In genomic region chr14:63614964-63615363, GRCh38 we compare ENCODE assay signal across 15 cellular contexts. TPM values are rescaled to one million over a fixed set of nuclear protein-coding genes. Genes with fewer than 3 reads are reported as not detected.
A peak's percentile ranks its signal among the peaks of the same experiment; 100 is the strongest.
DNase-seq lines count a peak whose midpoint lies in the region; ATAC-seq and TF ChIP-seq lines count a peak whose summit lies in the region.
"Had no signal": no experiment of that assay in that cellular context is flagged by ENCODE, and none has a peak within 500 bp of the region (broad histone marks: within the 10 kb centered on the region; RNA-seq: fewer than 3 reads in every experiment).

No MANE protein-coding gene starts in this region.

- H3K9me3 Mint-ChIP-seq in activated T-cell treated with anti-CD3 and anti-CD28 coated beads, Interleukin-2, amount 50 U/mL, for 72 hours = no peaks in the 10 kb centered on the region
- H3K9me3 Mint-ChIP-seq in activated T-cell treated with anti-CD3 and anti-CD28 coated beads, Interleukin-2, amount 50 U/mL, for 4 hours = no peaks in the 10 kb centered on the region
- H3K9me3 Mint-ChIP-seq: natural killer cell treated with Interleukin-12 subunit alpha and Interleukin-12 subunit beta and Interleukin-15 and Interleukin-18, amount 100 ng/mL, for 72 hours had no signal

- peaks cover 34% of the 10 kb centered on the region for H3K4me1 Mint-ChIP-seq in activated T-cell treated with anti-CD3 and anti-CD28 coated beads, Interleukin-2, amount 50 U/mL, for 72 hours (ENCODE audit: low read depth)
- peaks cover 36% of the 10 kb centered on the region for H3K4me1 Mint-ChIP-seq in activated T-cell treated with anti-CD3 and anti-CD28 coated beads, Interleukin-2, amount 50 U/mL, for 4 hours (ENCODE audit: low read depth)

- no peak overlapping the region for H3K4me3 Mint-ChIP-seq in activated T-cell treated with anti-CD3 and anti-CD28 coated beads, Interleukin-2, amount 50 U/mL, for 72 hours
- no peak overlapping the region for H3K4me3 Mint-ChIP-seq in activated T-cell treated with anti-CD3 and anti-CD28 coated beads, Interleukin-2, amount 50 U/mL, for 4 hours
- H3K4me3 Mint-ChIP-seq: natural killer cell treated with Interleukin-12 subunit alpha and Interleukin-12 subunit beta and Interleukin-15 and Interleukin-18, amount 100 ng/mL, for 72 hours had no signal

- no peaks in the 10 kb centered on the region for H3K27me3 ChIP-seq in adipocyte (replicated peaks; ENCODE audit: control insufficient read depth, insufficient read depth, low read length)
- H3K27me3 ChIP-seq: uterus had no signal

- intact Hi-C loops in posterior vena cava (cut with DNase I) = no loop called here

- no peak for TF ChIP-seq CTCF in fibroblast of villous mesenchyme (IDR thresholded peaks at IDR 0.05; ENCODE audit: insufficient read depth, low read depth, low read length)

- H3K4me3 ChIP-seq in adipocyte (ENCODE audit: low read length) (no peak overlapping the region), fibroblast of villous mesenchyme (ENCODE audit: low read depth, low read length) (no peak overlapping the region)
- H3K4me3 ChIP-seq: skin epidermis, uterus had no signal

- no peak for ATAC-seq in activated T-cell treated with anti-CD3 and anti-CD28 coated beads, Interleukin-2, amount 50 U/mL, for 72 hours (replicated peaks in 1 of 2)
- no peak for ATAC-seq in activated T-cell treated with anti-CD3 and anti-CD28 coated beads, Interleukin-2, amount 50 U/mL, for 4 hours
- ATAC-seq in HG03039 (IDR thresholded peaks at IDR 0.05; ENCODE audit: unreplicated experiment) = no peak
- no peak for ATAC-seq in GM21529 (IDR thresholded peaks at IDR 0.05; ENCODE audit: unreplicated experiment)
- ATAC-seq: esophagus mucosa; natural killer cell treated with Interleukin-12 subunit alpha and Interleukin-12 subunit beta and Interleukin-15 and Interleukin-18, amount 100 ng/mL, for 72 hours had no signal

- no peak overlapping the region for H3K9ac ChIP-seq in adipocyte (ENCODE audit: low read length)

- H3K4me1 ChIP-seq in adipocyte (ENCODE audit: control insufficient read depth, insufficient read depth, low read length) = peaks cover 5% of the 10 kb centered on the region
- H3K4me1 ChIP-seq: uterus had no signal

- H3K36me3 ChIP-seq in adipocyte (ENCODE audit: control insufficient read depth, insufficient read depth, low read length, severe bottlenecking) = no peaks in the 10 kb centered on the region
- H3K36me3 ChIP-seq: uterus had no signal

- no peak for DNase-seq in activated T-cell treated with anti-CD3 and anti-CD28 coated beads, Interleukin-2, amount 50 U/mL, for 72 hours
- no peak for DNase-seq in activated T-cell treated with anti-CD3 and anti-CD28 coated beads, Interleukin-2, amount 50 U/mL, for 4 hours
- DNase-seq in adipocyte (ENCODE audit: low read depth) = peak; percentile 24
- DNase-seq in fibroblast of villous mesenchyme (ENCODE audit: low read depth) = peak; percentile 49
- DNase-seq in stromal cell of bone marrow (ENCODE audit: low read depth) = peak; percentile 12
- no peak for DNase-seq in posterior vena cava (ENCODE audit: low spot score)
- DNase-seq: aorta, NCI-H1092, NCI-H510A, uterus had no signal

- peaks cover 5% of the 10 kb centered on the region in 2 donors for H3K36me3 Mint-ChIP-seq in activated T-cell treated with anti-CD3 and anti-CD28 coated beads, Interleukin-2, amount 50 U/mL, for 72 hours (ENCODE audit: insufficient read depth in 2 of 2)
- peaks cover 24% of the 10 kb centered on the region for H3K36me3 Mint-ChIP-seq in activated T-cell treated with anti-CD3 and anti-CD28 coated beads, Interleukin-2, amount 50 U/mL, for 4 hours (ENCODE audit: insufficient read depth)

- H3K27ac Mint-ChIP-seq in activated T-cell treated with anti-CD3 and anti-CD28 coated beads, Interleukin-2, amount 50 U/mL, for 72 hours = peak overlapping the region; percentile 30
- H3K27ac Mint-ChIP-seq: natural killer cell treated with Interleukin-12 subunit alpha and Interleukin-12 subunit beta and Interleukin-15 and Interleukin-18, amount 100 ng/mL, for 72 hours had no signal

- no peaks in the 10 kb centered on the region for H3K9me3 ChIP-seq in adipocyte (ENCODE audit: control insufficient read depth, low read length)
- H3K9me3 ChIP-seq: uterus had no signal

- H3K27me3 Mint-ChIP-seq in activated T-cell treated with anti-CD3 and anti-CD28 coated beads, Interleukin-2, amount 50 U/mL, for 72 hours (ENCODE audit: low read depth) = no peaks in the 10 kb centered on the region
- no peaks in the 10 kb centered on the region for H3K27me3 Mint-ChIP-seq in activated T-cell treated with anti-CD3 and anti-CD28 coated beads, Interleukin-2, amount 50 U/mL, for 4 hours (ENCODE audit: low read depth)
- H3K27me3 Mint-ChIP-seq: natural killer cell treated with Interleukin-12 subunit alpha and Interleukin-12 subunit beta and Interleukin-15 and Interleukin-18, amount 100 ng/mL, for 72 hours had no signal

RNA-seq across cellular contexts. Expression of gene WDR89, which starts 26.7 kb away (rescaled TPM):
- total RNA-seq in activated T-cell treated with anti-CD3 and anti-CD28 coated beads, Interleukin-2, amount 50 U/mL, for 72 hours = 10 to 100 TPM; 18.1 to 23.5 TPM
- 10 to 100 TPM; 33.1 to 38.5 (median 33.2) TPM for total RNA-seq in activated T-cell treated with anti-CD3 and anti-CD28 coated beads, Interleukin-2, amount 50 U/mL, for 4 hours
- total RNA-seq in fibroblast of villous mesenchyme = 6.8 and 13.0 TPM in 2 replicates
- 10 to 100 TPM in 1 of 2 donors, 1 to 10 TPM in 1; 8.7 to 10.5 TPM for total RNA-seq in posterior vena cava

Comparison
In these comparisons a context has a peak if more than half of its experiments do, and no peak if none do; other contexts are left out.
1. DNase-seq: peak in adipocyte (single experiment), fibroblast of villous mesenchyme (single experiment) and stromal cell of bone marrow (single experiment); none in activated T-cell treated with anti-CD3 and anti-CD28 coated beads, Interleukin-2, amount 50 U/mL, for 72 hours (0 of 2), activated T-cell treated with anti-CD3 and anti-CD28 coated beads, Interleukin-2, amount 50 U/mL, for 4 hours (single experiment) and posterior vena cava (single experiment).